ENCODE assay signal across 19 cellular contexts in genomic region chr14:101383737-101384338, GRCh38.
"Had no signal": no experiment of that assay in that cellular context is flagged by ENCODE, and none has a peak within 500 bp of the region (broad histone marks: within the 10 kb centered on the region; RNA-seq: fewer than 3 reads in every experiment).

No MANE protein-coding gene starts in this region.

- H3K36me3 ChIP-seq: esophagus muscularis mucosa, gastroesophageal sphincter, heart left ventricle, left lung, lower lobe of right lung had no signal

- H3K4me1 ChIP-seq: esophagus muscularis mucosa, foreskin keratinocyte, gastroesophageal sphincter, heart left ventricle, left lung, lower lobe of right lung had no signal

- H3K4me2 ChIP-seq: hepatocyte had no signal

- H2AFZ ChIP-seq: hepatocyte had no signal

- DNase-seq: dermis blood vessel endothelial cell; dorsolateral prefrontal cortex; effector CD4-positive, alpha-beta T cell; effector memory CD4-positive, alpha-beta T cell; foreskin keratinocyte; heart left ventricle; hypothalamus; left cardiac atrium; left lung; left ventricle myocardium superior; lower lobe of right lung; mesenchymal stem cell; mucosa of descending colon; naive B cell had no signal

- H3K4me1 Mint-ChIP-seq: mesothelial cell of epicardium, naive B cell had no signal

- H3K27me3 ChIP-seq: dorsolateral prefrontal cortex, esophagus muscularis mucosa, foreskin keratinocyte, gastroesophageal sphincter, heart left ventricle, hepatocyte, left lung had no signal

- H3K4me3 ChIP-seq: coronary artery, dorsolateral prefrontal cortex, esophagus muscularis mucosa, gastroesophageal sphincter, heart left ventricle, hepatocyte, left lung, lower lobe of right lung, mucosa of descending colon had no signal

- H3K79me2 ChIP-seq: hepatocyte had no signal

- H3K27ac Mint-ChIP-seq: mesothelial cell of epicardium, naive B cell had no signal

- H3K27ac ChIP-seq: coronary artery, dorsolateral prefrontal cortex, esophagus muscularis mucosa, foreskin keratinocyte, gastroesophageal sphincter, heart left ventricle, hepatocyte, left lung, lower lobe of right lung had no signal

- ATAC-seq: foreskin keratinocyte, gastroesophageal sphincter, heart left ventricle, left cardiac atrium, left lung, left ventricle myocardium superior, lower lobe of right lung, mucosa of descending colon had no signal

- H3K4me3 Mint-ChIP-seq: mesothelial cell of epicardium had no signal
